18 cellular contexts compared by ENCODE assay signal in the genomic region with DNA sequence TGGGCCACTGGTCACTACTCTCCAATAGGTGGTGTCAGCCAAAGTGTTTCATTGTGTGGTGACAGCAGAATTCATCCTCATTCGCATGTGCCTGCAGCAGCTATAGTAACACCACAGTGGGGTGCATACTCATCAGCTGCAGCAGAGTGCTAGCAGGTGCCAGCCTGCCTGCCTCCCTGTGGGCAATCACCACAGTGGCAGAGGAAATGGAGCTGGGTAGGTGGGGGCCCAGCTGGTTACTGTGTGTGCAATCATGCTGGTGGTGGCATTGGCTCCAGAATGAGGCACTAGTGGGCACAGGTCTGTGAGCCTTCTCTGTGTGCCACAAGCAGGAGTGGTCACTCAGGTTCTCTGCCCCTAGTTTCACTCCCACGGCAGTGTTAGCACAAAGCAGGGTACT.
A peak's percentile ranks its signal among the peaks of the same experiment; 100 is the strongest.
DNase-seq lines count a peak whose midpoint lies in the region; ATAC-seq, FAIRE-seq and TF ChIP-seq lines count a peak whose summit lies in the region.
"Had no signal": no experiment of that assay in that cellular context is flagged by ENCODE, and none has a peak within 500 bp of the region (broad histone marks: within the 10 kb centered on the region; RNA-seq: fewer than 3 reads in every experiment).

No MANE protein-coding gene starts in this region.

- H3K36me3 ChIP-seq in thymus (ENCODE audit: control insufficient read depth, insufficient read depth), result no peaks in the 10 kb centered on the region
- H3K36me3 ChIP-seq: SJSA1, suprapubic skin had no signal

- no peaks in the 10 kb centered on the region for H3K9me3 ChIP-seq in thymus (ENCODE audit: control insufficient read depth)
- H3K9me3 ChIP-seq: Caco-2, SJSA1, suprapubic skin had no signal

- no peak for FAIRE-seq in RCC 7860 (lab: Jason Lieb, UNC)
- FAIRE-seq: astrocyte, G401.6, GM19239, TTC549 had no signal

- H3K36me3 Mint-ChIP-seq in activated CD4-positive, alpha-beta memory T cell treated with anti-CD3 and anti-CD28 coated beads, Interleukin-2, amount 10 ng/mL, durations not matched to agents 7 days and 5 days (ENCODE audit: low read depth), result no peaks in the 10 kb centered on the region

- CTCF ChIA-PET in activated CD4-positive, alpha-beta memory T cell treated with anti-CD3 and anti-CD28 coated beads, Interleukin-2, amount 10 ng/mL, durations not matched to agents 7 days and 5 days (lab: Charles Lee), result interaction anchor here (1.4 kb wide), 1 partner anchor 105 kb away, joined by 3 read pairs; no protein-coding TSS in a partner anchor

- no peaks in the 10 kb centered on the region for H3K9me3 Mint-ChIP-seq in activated CD4-positive, alpha-beta memory T cell treated with anti-CD3 and anti-CD28 coated beads, Interleukin-2, amount 10 ng/mL, durations not matched to agents 7 days and 5 days

- no peak overlapping the region for H3K4me3 ChIP-seq in thymus (ENCODE audit: low read length)
- H3K4me3 ChIP-seq: SJSA1, suprapubic skin had no signal

- H3K4me1 ChIP-seq in foreskin keratinocyte, result no peaks in the 10 kb centered on the region
- H3K4me1 ChIP-seq in thymus (ENCODE audit: control insufficient read depth, insufficient read depth, low read length), result peaks cover 28% of the 10 kb centered on the region
- H3K4me1 ChIP-seq: Caco-2, SJSA1, suprapubic skin had no signal

- no peak overlapping the region for H3K4me3 Mint-ChIP-seq in activated CD4-positive, alpha-beta memory T cell treated with anti-CD3 and anti-CD28 coated beads, Interleukin-2, amount 10 ng/mL, durations not matched to agents 7 days and 5 days

- no peak for TF ChIP-seq CTCF in foreskin keratinocyte (conservative IDR thresholded peaks at IDR 0.05)

- peak; percentile 23 for DNase-seq in activated CD8-positive, alpha-beta memory T cell treated with anti-CD3 and anti-CD28 coated beads, Interleukin-2, amount 50 U/mL, for 4 hours
- DNase-seq in activated CD8-positive, alpha-beta memory T cell treated with anti-CD3 and anti-CD28 coated beads, Interleukin-2, amount 50 U/mL, for 48 hours, result no peak
- DNase-seq in NCI-H345 treated with DMSO at 0.1 percent for 48 hours (lab: John Stamatoyannopoulos, UW; ENCODE audit: unreplicated experiment) (peak; percentile 62), foreskin keratinocyte (no peak), RCC 7860 (ENCODE audit: low spot score) (no peak)
- DNase-seq in activated CD4-positive, alpha-beta memory T cell treated with anti-CD3 and anti-CD28 coated beads, Interleukin-2, amount 10 ng/mL, durations not matched to agents 7 days and 5 days, result no peak
- DNase-seq: Caco-2, dermis blood vessel endothelial cell, NCI-H2171 treated with DMSO at 0.1 percent for 48 hours had no signal

- POLR2A ChIA-PET in activated CD4-positive, alpha-beta memory T cell treated with anti-CD3 and anti-CD28 coated beads, Interleukin-2, amount 10 ng/mL, durations not matched to agents 7 days and 5 days (lab: Charles Lee), result no interaction called here

- H3K27me3 ChIP-seq in foreskin keratinocyte (no peaks in the 10 kb centered on the region), thymus (ENCODE audit: control insufficient read depth, insufficient read depth) (no peaks in the 10 kb centered on the region)
- H3K27me3 ChIP-seq: SJSA1, suprapubic skin had no signal

- H3K27ac ChIP-seq in foreskin keratinocyte, result no peak overlapping the region
- peak overlapping the region; percentile 74 for H3K27ac ChIP-seq in thymus (ENCODE audit: low read depth)
- H3K27ac ChIP-seq: SJSA1, suprapubic skin had no signal

- H3K4me1 Mint-ChIP-seq in activated CD4-positive, alpha-beta memory T cell treated with anti-CD3 and anti-CD28 coated beads, Interleukin-2, amount 10 ng/mL, durations not matched to agents 7 days and 5 days, result no peaks in the 10 kb centered on the region

- 32% methylated on average over 2 of the region's 2 CpGs for WGBS in thymus

- no peak overlapping the region for H3K27ac Mint-ChIP-seq in activated CD4-positive, alpha-beta memory T cell treated with anti-CD3 and anti-CD28 coated beads, Interleukin-2, amount 10 ng/mL, durations not matched to agents 7 days and 5 days
- H3K27ac Mint-ChIP-seq: progenitor cell of endocrine pancreas had no signal

- ATAC-seq in foreskin keratinocyte (peak; percentile 23), GM19035 (IDR thresholded peaks at IDR 0.05; ENCODE audit: unreplicated experiment) (no peak)

- H3K27me3 Mint-ChIP-seq in activated CD4-positive, alpha-beta memory T cell treated with anti-CD3 and anti-CD28 coated beads, Interleukin-2, amount 10 ng/mL, durations not matched to agents 7 days and 5 days, result no peaks in the 10 kb centered on the region
- H3K27me3 Mint-ChIP-seq: progenitor cell of endocrine pancreas had no signal

Comparison
In these comparisons a context has a peak if more than half of its experiments do, and no peak if none do; other contexts are left out.
1. DNase-seq: peak in activated CD8-positive, alpha-beta memory T cell treated with anti-CD3 and anti-CD28 coated beads, Interleukin-2, amount 50 U/mL, for 4 hours (single experiment) and NCI-H345 treated with DMSO at 0.1 percent for 48 hours (single experiment); none in activated CD8-positive, alpha-beta memory T cell treated with anti-CD3 and anti-CD28 coated beads, Interleukin-2, amount 50 U/mL, for 48 hours (single experiment), foreskin keratinocyte (0 of 2), RCC 7860 (single experiment) and activated CD4-positive, alpha-beta memory T cell treated with anti-CD3 and anti-CD28 coated beads, Interleukin-2, amount 10 ng/mL, durations not matched to agents 7 days and 5 days (single experiment).